ENCODE assay signal across 8 cellular contexts in the genomic region with DNA sequence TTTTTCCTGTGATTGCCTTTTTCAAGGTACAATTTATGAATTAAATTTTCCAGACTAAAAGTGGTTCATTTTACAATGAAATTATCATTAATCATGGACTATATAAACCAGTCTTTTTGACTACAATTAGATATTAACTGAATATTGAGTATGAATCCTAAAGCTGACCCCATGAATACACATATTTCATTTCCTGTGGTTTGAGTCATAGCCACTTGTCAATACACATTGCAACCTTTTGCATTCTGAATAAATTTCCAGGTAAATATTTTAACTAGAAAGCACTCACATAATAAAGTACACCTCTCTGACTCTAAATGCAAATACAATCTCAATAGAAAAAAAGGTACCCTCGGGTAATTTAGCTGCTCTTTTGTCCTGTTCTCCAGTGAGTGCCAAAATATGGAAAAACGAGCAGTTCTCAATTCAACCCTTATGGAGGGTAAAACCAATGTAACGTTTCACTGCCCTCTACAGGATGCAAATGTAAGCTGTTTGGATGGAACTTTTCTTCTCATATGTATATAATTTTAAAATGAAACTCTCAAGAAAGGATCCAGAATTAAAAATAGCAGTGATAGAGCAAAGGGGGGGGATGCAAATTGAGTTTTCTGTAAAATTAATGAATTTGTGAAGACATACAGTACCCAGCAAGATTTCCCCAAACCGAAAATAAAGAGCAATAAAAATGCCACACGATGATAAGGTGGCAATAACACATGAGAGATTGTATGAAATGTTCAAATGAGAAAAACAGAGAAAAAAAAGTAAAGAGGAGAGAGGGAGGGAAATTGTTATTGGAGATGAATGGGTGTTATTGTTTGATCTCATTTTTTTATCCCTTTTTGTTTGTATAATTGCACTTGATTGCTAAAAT.
DNase-seq lines count a peak whose midpoint lies in the region; ATAC-seq and TF ChIP-seq lines count a peak whose summit lies in the region.

No MANE protein-coding gene starts in this region.

- H3K36me3 Mint-ChIP-seq in WTC11, result no peaks in the 10 kb centered on the region

- POLR2A ChIA-PET in WTC11 (lab: Charles Lee), result no interaction called here

- H3K9me3 Mint-ChIP-seq in WTC11, result peaks cover 6% of the 10 kb centered on the region; the same call in 1 of the 2 replicates

- peaks cover 5% of the 10 kb centered on the region; the same call in 1 of the 2 replicates for H3K4me1 Mint-ChIP-seq in WTC11

- CTCF ChIA-PET in WTC11 (lab: Charles Lee), result interaction anchor here (0.6 to 2.2 kb wide), 8 partner anchors 8 to 318 kb away, joined by 3 to 5 read pairs (median 3); no protein-coding TSS in a partner anchor

- ATAC-seq in WTC11 (peak; percentile 48), GM19463 (IDR thresholded peaks at IDR 0.05; ENCODE audit: unreplicated experiment) (no peak)

- DNase-seq in GDM1 (lab: John Stamatoyannopoulos, UW) (peak; percentile 29), NCI-H1436 treated with DMSO at 0.1 percent for 48 hours (lab: John Stamatoyannopoulos, UW) (peak; percentile 70), WTC11 (ENCODE audit: low spot score) (no peak), kidney tubule cell (ENCODE audit: low spot score) (peak; percentile 54), ecto neural progenitor cell (ENCODE audit: low spot score) (no peak), occipital lobe (lab: John Stamatoyannopoulos, UW) (no peak)
- DNase-seq in stimulated activated CD4-positive, alpha-beta T cell treated with anti-CD3 and anti-CD28 coated beads, Interleukin-2, amount 100 ng/mL, for 24 hours, result no peak

- no peak overlapping the region for H3K27ac Mint-ChIP-seq in WTC11

- TF ChIP-seq CTCF in WTC11 (IDR thresholded peaks at IDR 0.05), result 0 out of 2 replicates have a peak, but pooled peaks have one; percentile 29

- no peaks in the 10 kb centered on the region for H3K27me3 Mint-ChIP-seq in WTC11 (ENCODE audit: low read depth)

- H3K4me3 Mint-ChIP-seq in WTC11, result no peak overlapping the region

TF ChIP-seq in WTC11, 78 proteins besides CTCF, POLR2A, EP300 and RAD21:
- no peak for TF ChIP-seq FOXP1 (CRISPR knock-in tag; IDR thresholded peaks at IDR 0.05; ENCODE audit: borderline replicate concordance)
- TF ChIP-seq MYBL2 (CRISPR knock-in tag; IDR thresholded peaks at IDR 0.05), result no peak
- TF ChIP-seq, protein P1, sequence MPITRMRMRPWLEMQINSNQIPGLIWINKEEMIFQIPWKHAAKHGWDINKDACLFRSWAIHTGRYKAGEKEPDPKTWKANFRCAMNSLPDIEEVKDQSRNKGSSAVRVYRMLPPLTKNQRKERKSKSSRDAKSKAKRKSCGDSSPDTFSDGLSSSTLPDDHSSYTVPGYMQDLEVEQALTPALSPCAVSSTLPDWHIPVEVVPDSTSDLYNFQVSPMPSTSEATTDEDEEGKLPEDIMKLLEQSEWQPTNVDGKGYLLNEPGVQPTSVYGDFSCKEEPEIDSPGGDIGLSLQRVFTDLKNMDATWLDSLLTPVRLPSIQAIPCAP (CRISPR knock-in tag; IDR thresholded peaks at IDR 0.05), result no peak
- TF ChIP-seq, protein P2, sequence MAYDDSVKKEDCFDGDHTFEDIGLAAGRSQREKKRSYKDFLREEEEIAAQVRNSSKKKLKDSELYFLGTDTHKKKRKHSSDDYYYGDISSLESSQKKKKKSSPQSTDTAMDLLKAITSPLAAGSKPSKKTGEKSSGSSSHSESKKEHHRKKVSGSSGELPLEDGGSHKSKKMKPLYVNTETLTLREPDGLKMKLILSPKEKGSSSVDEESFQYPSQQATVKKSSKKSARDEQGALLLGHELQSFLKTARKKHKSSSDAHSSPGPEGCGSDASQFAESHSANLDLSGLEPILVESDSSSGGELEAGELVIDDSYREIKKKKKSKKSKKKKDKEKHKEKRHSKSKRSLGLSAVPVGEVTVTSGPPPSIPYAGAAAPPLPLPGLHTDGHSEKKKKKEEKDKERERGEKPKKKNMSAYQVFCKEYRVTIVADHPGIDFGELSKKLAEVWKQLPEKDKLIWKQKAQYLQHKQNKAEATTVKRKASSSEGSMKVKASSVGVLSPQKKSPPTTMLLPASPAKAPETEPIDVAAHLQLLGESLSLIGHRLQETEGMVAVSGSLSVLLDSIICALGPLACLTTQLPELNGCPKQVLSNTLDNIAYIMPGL (CRISPR knock-in tag; IDR thresholded peaks at IDR 0.05), result no peak
- TF ChIP-seq, protein P3, sequence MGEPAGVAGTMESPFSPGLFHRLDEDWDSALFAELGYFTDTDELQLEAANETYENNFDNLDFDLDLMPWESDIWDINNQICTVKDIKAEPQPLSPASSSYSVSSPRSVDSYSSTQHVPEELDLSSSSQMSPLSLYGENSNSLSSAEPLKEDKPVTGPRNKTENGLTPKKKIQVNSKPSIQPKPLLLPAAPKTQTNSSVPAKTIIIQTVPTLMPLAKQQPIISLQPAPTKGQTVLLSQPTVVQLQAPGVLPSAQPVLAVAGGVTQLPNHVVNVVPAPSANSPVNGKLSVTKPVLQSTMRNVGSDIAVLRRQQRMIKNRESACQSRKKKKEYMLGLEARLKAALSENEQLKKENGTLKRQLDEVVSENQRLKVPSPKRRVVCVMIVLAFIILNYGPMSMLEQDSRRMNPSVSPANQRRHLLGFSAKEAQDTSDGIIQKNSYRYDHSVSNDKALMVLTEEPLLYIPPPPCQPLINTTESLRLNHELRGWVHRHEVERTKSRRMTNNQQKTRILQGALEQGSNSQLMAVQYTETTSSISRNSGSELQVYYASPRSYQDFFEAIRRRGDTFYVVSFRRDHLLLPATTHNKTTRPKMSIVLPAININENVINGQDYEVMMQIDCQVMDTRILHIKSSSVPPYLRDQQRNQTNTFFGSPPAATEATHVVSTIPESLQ (CRISPR knock-in tag; IDR thresholded peaks at IDR 0.05), result no peak
- TF ChIP-seq CBFB (CRISPR knock-in tag; IDR thresholded peaks at IDR 0.05; ENCODE audit: low read depth), result no peak
- no peak for TF ChIP-seq IRF2 (CRISPR knock-in tag; IDR thresholded peaks at IDR 0.05; ENCODE audit: borderline replicate concordance, low read depth)
- no peak for TF ChIP-seq ZNF138 (CRISPR knock-in tag; conservative IDR thresholded peaks at IDR 0.05)
- TF ChIP-seq NFATC4 (CRISPR knock-in tag; IDR thresholded peaks at IDR 0.05), result no peak
- TF ChIP-seq, protein P4, sequence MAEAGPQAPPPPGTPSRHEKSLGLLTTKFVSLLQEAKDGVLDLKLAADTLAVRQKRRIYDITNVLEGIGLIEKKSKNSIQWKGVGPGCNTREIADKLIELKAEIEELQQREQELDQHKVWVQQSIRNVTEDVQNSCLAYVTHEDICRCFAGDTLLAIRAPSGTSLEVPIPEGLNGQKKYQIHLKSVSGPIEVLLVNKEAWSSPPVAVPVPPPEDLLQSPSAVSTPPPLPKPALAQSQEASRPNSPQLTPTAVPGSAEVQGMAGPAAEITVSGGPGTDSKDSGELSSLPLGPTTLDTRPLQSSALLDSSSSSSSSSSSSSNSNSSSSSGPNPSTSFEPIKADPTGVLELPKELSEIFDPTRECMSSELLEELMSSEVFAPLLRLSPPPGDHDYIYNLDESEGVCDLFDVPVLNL (CRISPR knock-in tag; IDR thresholded peaks at IDR 0.05; ENCODE audit: borderline replicate concordance, low read depth), result no peak
- TF ChIP-seq, protein P5, sequence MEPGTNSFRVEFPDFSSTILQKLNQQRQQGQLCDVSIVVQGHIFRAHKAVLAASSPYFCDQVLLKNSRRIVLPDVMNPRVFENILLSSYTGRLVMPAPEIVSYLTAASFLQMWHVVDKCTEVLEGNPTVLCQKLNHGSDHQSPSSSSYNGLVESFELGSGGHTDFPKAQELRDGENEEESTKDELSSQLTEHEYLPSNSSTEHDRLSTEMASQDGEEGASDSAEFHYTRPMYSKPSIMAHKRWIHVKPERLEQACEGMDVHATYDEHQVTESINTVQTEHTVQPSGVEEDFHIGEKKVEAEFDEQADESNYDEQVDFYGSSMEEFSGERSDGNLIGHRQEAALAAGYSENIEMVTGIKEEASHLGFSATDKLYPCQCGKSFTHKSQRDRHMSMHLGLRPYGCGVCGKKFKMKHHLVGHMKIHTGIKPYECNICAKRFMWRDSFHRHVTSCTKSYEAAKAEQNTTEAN (CRISPR knock-in tag; IDR thresholded peaks at IDR 0.05), result no peak
- no peak for TF ChIP-seq SMAD3 (CRISPR knock-in tag; IDR thresholded peaks at IDR 0.05; ENCODE audit: borderline replicate concordance)
- TF ChIP-seq RORB (CRISPR knock-in tag; IDR thresholded peaks at IDR 0.05), result no peak
- TF ChIP-seq, protein P6, sequence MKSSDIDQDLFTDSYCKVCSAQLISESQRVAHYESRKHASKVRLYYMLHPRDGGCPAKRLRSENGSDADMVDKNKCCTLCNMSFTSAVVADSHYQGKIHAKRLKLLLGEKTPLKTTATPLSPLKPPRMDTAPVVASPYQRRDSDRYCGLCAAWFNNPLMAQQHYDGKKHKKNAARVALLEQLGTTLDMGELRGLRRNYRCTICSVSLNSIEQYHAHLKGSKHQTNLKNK (CRISPR knock-in tag; IDR thresholded peaks at IDR 0.05), result no peak

Comparison
In these comparisons a context has a peak if more than half of its experiments do, and no peak if none do; other contexts are left out.
1. DNase-seq: peak in GDM1 (single experiment), NCI-H1436 treated with DMSO at 0.1 percent for 48 hours (single experiment) and kidney tubule cell (single experiment); none in WTC11 (single experiment), stimulated activated CD4-positive, alpha-beta T cell treated with anti-CD3 and anti-CD28 coated beads, Interleukin-2, amount 100 ng/mL, for 24 hours (0 of 2), ecto neural progenitor cell (single experiment) and occipital lobe (single experiment).